Comparison of ENCODE assay signal across 15 cellular contexts in the genomic region with DNA sequence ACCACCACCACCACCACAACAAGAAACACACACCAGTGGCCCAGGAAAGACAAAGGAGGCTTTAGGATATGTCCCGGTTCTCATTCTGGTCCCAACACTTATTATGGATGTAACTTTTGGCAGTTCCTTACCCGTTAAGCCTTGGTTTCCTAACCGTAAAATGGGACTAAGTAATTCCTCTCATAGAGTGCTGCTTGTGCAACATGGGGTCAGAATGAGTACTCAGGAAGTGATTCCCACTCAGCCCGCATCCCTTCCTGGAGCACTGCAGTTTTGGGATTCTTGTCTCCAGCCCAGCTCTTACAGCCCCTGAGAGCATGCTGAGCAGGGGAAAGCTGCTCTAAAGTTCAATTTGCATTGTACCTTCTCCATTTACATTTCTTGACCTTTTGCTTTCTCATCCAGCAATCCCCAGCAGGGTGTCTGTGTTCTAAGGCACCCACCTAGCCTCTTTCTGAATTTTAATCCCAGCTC.
DNase-seq lines count a peak whose midpoint lies in the region; ATAC-seq and TF ChIP-seq lines count a peak whose summit lies in the region.
"Had no signal": no experiment of that assay in that cellular context is flagged by ENCODE, and none has a peak within 500 bp of the region (broad histone marks: within the 10 kb centered on the region; RNA-seq: fewer than 3 reads in every experiment).

No MANE protein-coding gene starts in this region.

- H2AK5ac ChIP-seq in H9 (ENCODE audit: insufficient read length, low read length) = no peak overlapping the region

- H3K4me2 ChIP-seq in H9 (ENCODE audit: insufficient read depth, insufficient read length, low read length) = peak overlapping the region; percentile 23

- peaks cover 38 to 40% of the 10 kb centered on the region in 2 experiments for H3K4me1 Mint-ChIP-seq in H9

- H2BK5ac ChIP-seq in H9 (ENCODE audit: insufficient read length, low read length) = no peak overlapping the region

- DNase-seq in AG08396 (ENCODE audit: low spot score) = peak; percentile 19
- peak; percentile 89 for DNase-seq in H9
- DNase-seq in activated CD8-positive, alpha-beta memory T cell treated with anti-CD3 and anti-CD28 coated beads, Interleukin-2, amount 50 U/mL, for 48 hours = peak; percentile 10
- DNase-seq in iPS DF 4.7 (ENCODE audit: extremely low read depth, low spot score) = peak; percentile 86
- no peak for DNase-seq in HPDE6-E6E7 (ENCODE audit: extremely low spot score)
- DNase-seq in GM19240 (ENCODE audit: insufficient read length, low spot score) = no peak
- DNase-seq: CD4-positive, alpha-beta memory T cell; dorsolateral prefrontal cortex; heart left ventricle; NCI-H1417; NCI-H526 treated with DMSO at 0.1 percent for 48 hours; stimulated activated CD4-positive, alpha-beta T cell treated with anti-CD3 and anti-CD28 coated beads, Interleukin-4, amount 100 ng/mL, for 4 hours had no signal

- no peak overlapping the region for H2BK12ac ChIP-seq in H9 (ENCODE audit: insufficient read length, low read depth, low read length)

- no peak overlapping the region for H3K4ac ChIP-seq in H9 (ENCODE audit: low read depth, low read length)

- no peak overlapping the region for H2BK120ac ChIP-seq in H9 (ENCODE audit: low read depth, low read length, poor library complexity, severe bottlenecking)

- H3K4me1 ChIP-seq in H9 (ENCODE audit: insufficient read depth, low read length) = peaks cover 5% of the 10 kb centered on the region; the same call in 1 of the 2 replicates
- peaks cover 0 to 12% (median 0%) of the 10 kb centered on the region in 3 donors for H3K4me1 ChIP-seq in gastroesophageal sphincter

- no peak for TF ChIP-seq EP300 in gastroesophageal sphincter (IDR thresholded peaks at IDR 0.05)

- no peak overlapping the region for H3T11ph ChIP-seq in H9 (ENCODE audit: low read length)

- no peak overlapping the region for H3K56ac ChIP-seq in H9 (ENCODE audit: insufficient read length, low read depth, low read length)

- H3K4me3 ChIP-seq in gastroesophageal sphincter = no peak overlapping the region
- H3K4me3 ChIP-seq: dorsolateral prefrontal cortex, heart left ventricle had no signal

- H2BK20ac ChIP-seq in H9 (ENCODE audit: low read depth, low read length, poor library complexity, severe bottlenecking) = no peak overlapping the region

- H3K9me3 Mint-ChIP-seq in H9 = peaks cover 6 to 8% of the 10 kb centered on the region in 2 experiments

- peak overlapping the region; percentile 78 to 90 (median 82); a peak in 4 of 7 replicates for H3K27ac Mint-ChIP-seq in H9
- H3K27ac Mint-ChIP-seq: progenitor cell of endocrine pancreas had no signal

- no peak overlapping the region for H3K9ac ChIP-seq in H9 (ENCODE audit: extremely low read depth, insufficient read length, low read length)

- H3K27me3 ChIP-seq in H9 (ENCODE audit: insufficient read depth, low read length) = no peaks in the 10 kb centered on the region
- H3K27me3 ChIP-seq in gastroesophageal sphincter = no peaks in the 10 kb centered on the region
- H3K27me3 ChIP-seq: dorsolateral prefrontal cortex, heart left ventricle had no signal

- no peaks in the 10 kb centered on the region for H3K23me2 ChIP-seq in H9 (ENCODE audit: insufficient read length, low read depth, low read length, poor library complexity, severe bottlenecking)

- H3K9me3 ChIP-seq in H9 (ENCODE audit: control insufficient read depth, low read depth, low read length) (no peaks in the 10 kb centered on the region), gastroesophageal sphincter (no peaks in the 10 kb centered on the region)

- TF ChIP-seq POLR2A in gastroesophageal sphincter (IDR thresholded peaks at IDR 0.05) = no peak

- no peak overlapping the region for H3K14ac ChIP-seq in H9 (ENCODE audit: insufficient read depth, low read length)

- H3K27me3 Mint-ChIP-seq in H9 (ENCODE audit: low read depth) = no peaks in the 10 kb centered on the region
- H3K27me3 Mint-ChIP-seq: CD4-positive, alpha-beta memory T cell; progenitor cell of endocrine pancreas had no signal

- H4K91ac ChIP-seq in H9 (ENCODE audit: insufficient read length, low read depth, low read length) = no peak overlapping the region

- no peak overlapping the region for H2AFZ ChIP-seq in H9 (ENCODE audit: low read length)

- H3K27ac ChIP-seq in H9 (ENCODE audit: insufficient read length, low read depth, low read length) = peak overlapping the region; percentile 67
- no peak overlapping the region for H3K27ac ChIP-seq in gastroesophageal sphincter
- H3K27ac ChIP-seq: heart left ventricle had no signal

- no peak overlapping the region for H4K8ac ChIP-seq in H9 (replicated peaks; ENCODE audit: insufficient read length, low read depth, low read length)

- H2BK15ac ChIP-seq in H9 (ENCODE audit: low read depth, low read length) = no peak overlapping the region

- H4K5ac ChIP-seq in H9 (ENCODE audit: insufficient read length, low read depth, low read length) = no peak overlapping the region

- no peak overlapping the region for H3K18ac ChIP-seq in H9 (ENCODE audit: insufficient read length, low read depth, low read length)

- H3K23ac ChIP-seq in H9 (ENCODE audit: insufficient read length, low read depth, low read length) = no peak overlapping the region

- TF ChIP-seq CTCF in H9 (conservative IDR thresholded peaks at IDR 0.05) = no peak
- TF ChIP-seq CTCF in gastroesophageal sphincter (IDR thresholded peaks at IDR 0.05) = no peak

- no peaks in the 10 kb centered on the region for H3K36me3 ChIP-seq in gastroesophageal sphincter
- H3K36me3 ChIP-seq: heart left ventricle had no signal

- no peaks in the 10 kb centered on the region for H4K20me1 ChIP-seq in H9 (ENCODE audit: control insufficient read depth, insufficient read depth, insufficient read length)

- H3K79me2 ChIP-seq in H9 (ENCODE audit: insufficient read depth, low read length) = no peaks in the 10 kb centered on the region

- H3K79me1 ChIP-seq in H9 (ENCODE audit: insufficient read depth, low read depth, low read length, poor library complexity, severe bottlenecking) = no peaks in the 10 kb centered on the region

- H3K36me3 Mint-ChIP-seq in H9 (ENCODE audit: insufficient read depth in 1 of 3, low read depth in 3 of 3) = peaks cover under 1 to 15% (median 6%) of the 10 kb centered on the region in 3 experiments

- WGBS in H9 (ENCODE audit: extremely low coverage, insufficient read length, low lambda C conversion rate) = no CpG with 5 or more reads among the region's 4 CpGs
- WGBS in gastroesophageal sphincter (ENCODE audit: low coverage in 1 of 2), 2 donors = 81 to 100% methylated on average over 3 to 4 of the region's 4 CpGs

- no peak for ATAC-seq in GM21825 (IDR thresholded peaks at IDR 0.05; ENCODE audit: unreplicated experiment)
- ATAC-seq in gastroesophageal sphincter = no peak
- ATAC-seq: heart left ventricle had no signal

- H3K4me3 Mint-ChIP-seq in H9 = peak overlapping the region in 1 of 2 experiments; percentile 31; a peak in 1 of 5 replicates
- H3K4me3 Mint-ChIP-seq: CD4-positive, alpha-beta memory T cell had no signal

Comparison
In these comparisons a context has a peak if more than half of its experiments do, and no peak if none do; other contexts are left out.
1. DNase-seq: peak in AG08396 (single experiment), H9 (single experiment), activated CD8-positive, alpha-beta memory T cell treated with anti-CD3 and anti-CD28 coated beads, Interleukin-2, amount 50 U/mL, for 48 hours (single experiment) and iPS DF 4.7 (single experiment); none in HPDE6-E6E7 (single experiment) and GM19240 (single experiment).